Comparison of ENCODE assay signal across 1 cellular context in genomic region chr12:55985976-55986375, GRCh38. TPM values are rescaled to one million over a fixed set of nuclear protein-coding genes. Genes with fewer than 3 reads are reported as not detected.
"Had no signal": no experiment of that assay in that cellular context is flagged by ENCODE, and none has a peak within 500 bp of the region (broad histone marks: within the 10 kb centered on the region; RNA-seq: fewer than 3 reads in every experiment).

No MANE protein-coding gene starts in this region.

RNA-seq across cellular contexts. Expression of gene PMEL, which starts 20.1 kb away (rescaled TPM):
- total RNA-seq: frontal cortex had no signal
